ENCODE assay signal across 1 cellular context in the genomic region with DNA sequence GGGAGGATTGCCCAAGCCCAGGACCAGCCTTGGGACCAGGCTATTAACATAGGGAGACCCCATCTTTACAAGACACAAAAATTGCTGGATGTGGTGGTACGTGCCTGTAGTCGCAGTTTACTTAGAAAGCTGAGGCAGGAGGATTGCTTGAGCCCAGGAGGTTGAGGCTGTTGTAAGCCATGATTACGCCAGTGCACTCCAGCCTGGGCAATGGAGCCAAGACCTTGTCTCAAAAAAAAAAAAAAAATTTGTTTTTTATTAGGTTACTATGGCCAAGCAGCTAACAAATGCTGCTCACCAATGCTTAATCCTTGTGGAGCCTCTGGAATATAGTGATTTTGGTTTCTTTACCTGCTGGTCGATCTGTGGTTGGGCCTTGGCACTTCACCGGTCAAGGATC.
TF ChIP-seq lines count a peak whose summit lies in the region.

No MANE protein-coding gene starts in this region.

TF ChIP-seq in HCT116, 20 proteins besides CTCF, POLR2A, EP300 and RAD21 (continued from another document):
- TF ChIP-seq, protein P1, sequence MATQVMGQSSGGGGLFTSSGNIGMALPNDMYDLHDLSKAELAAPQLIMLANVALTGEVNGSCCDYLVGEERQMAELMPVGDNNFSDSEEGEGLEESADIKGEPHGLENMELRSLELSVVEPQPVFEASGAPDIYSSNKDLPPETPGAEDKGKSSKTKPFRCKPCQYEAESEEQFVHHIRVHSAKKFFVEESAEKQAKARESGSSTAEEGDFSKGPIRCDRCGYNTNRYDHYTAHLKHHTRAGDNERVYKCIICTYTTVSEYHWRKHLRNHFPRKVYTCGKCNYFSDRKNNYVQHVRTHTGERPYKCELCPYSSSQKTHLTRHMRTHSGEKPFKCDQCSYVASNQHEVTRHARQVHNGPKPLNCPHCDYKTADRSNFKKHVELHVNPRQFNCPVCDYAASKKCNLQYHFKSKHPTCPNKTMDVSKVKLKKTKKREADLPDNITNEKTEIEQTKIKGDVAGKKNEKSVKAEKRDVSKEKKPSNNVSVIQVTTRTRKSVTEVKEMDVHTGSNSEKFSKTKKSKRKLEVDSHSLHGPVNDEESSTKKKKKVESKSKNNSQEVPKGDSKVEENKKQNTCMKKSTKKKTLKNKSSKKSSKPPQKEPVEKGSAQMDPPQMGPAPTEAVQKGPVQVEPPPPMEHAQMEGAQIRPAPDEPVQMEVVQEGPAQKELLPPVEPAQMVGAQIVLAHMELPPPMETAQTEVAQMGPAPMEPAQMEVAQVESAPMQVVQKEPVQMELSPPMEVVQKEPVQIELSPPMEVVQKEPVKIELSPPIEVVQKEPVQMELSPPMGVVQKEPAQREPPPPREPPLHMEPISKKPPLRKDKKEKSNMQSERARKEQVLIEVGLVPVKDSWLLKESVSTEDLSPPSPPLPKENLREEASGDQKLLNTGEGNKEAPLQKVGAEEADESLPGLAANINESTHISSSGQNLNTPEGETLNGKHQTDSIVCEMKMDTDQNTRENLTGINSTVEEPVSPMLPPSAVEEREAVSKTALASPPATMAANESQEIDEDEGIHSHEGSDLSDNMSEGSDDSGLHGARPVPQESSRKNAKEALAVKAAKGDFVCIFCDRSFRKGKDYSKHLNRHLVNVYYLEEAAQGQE (IDR thresholded peaks at IDR 0.05; ENCODE audit: low read depth) = no peak
- no peak for TF ChIP-seq ZFX (IDR thresholded peaks at IDR 0.05)
- TF ChIP-seq ZNF274 (IDR thresholded peaks at IDR 0.05; ENCODE audit: low read depth, low read length) = no peak
- TF ChIP-seq FOSL1 (IDR thresholded peaks at IDR 0.05; ENCODE audit: low read depth) = no peak
- no peak for TF ChIP-seq YY1 (IDR thresholded peaks at IDR 0.05; ENCODE audit: extremely low read depth, insufficient replicate concordance, low read depth, low read length)
